8 cellular contexts compared by ENCODE assay signal in the genomic region with DNA sequence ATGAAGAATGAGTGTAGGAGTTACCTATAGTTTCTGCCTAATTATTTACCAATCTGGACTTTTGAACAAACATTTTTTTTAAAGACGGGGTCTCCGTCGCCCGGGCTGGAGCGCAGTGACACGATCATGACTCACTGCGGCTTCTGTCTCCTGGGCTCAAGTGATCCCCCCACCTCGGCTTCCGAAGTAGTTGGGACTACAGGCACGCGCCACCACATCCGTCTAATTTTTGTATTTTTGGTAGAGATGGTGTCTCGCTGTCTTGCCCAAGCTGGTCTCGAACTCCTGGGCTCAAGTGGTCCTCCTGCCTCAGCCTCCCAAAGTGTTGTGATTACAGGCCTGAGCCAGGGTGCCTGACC. TPM values are rescaled to one million over a fixed set of nuclear protein-coding genes. Genes with fewer than 3 reads are reported as not detected.
DNase-seq lines count a peak whose midpoint lies in the region; ATAC-seq, FAIRE-seq and TF ChIP-seq lines count a peak whose summit lies in the region.

No MANE protein-coding gene starts in this region.

- peaks cover 61% of the 10 kb centered on the region for H3K79me2 ChIP-seq in K562 (ENCODE audit: control insufficient read depth, insufficient read depth, low read length)

- no peak for FAIRE-seq in K562 (lab: Jason Lieb, UNC)

- intact Hi-C loops in K562 (cut with micrococcal nuclease) = loop anchor here (5.0 kb wide), 1 partner anchor 112 kb away; no protein-coding TSS in a partner anchor

- H3K4me1 Mint-ChIP-seq in activated naive CD4-positive, alpha-beta T cell treated with anti-CD3 and anti-CD28 coated beads, Interleukin-2, amount 50 U/mL, for 24 hours = peaks cover 12% of the 10 kb centered on the region

- TF ChIP-seq EP300 in K562 (IDR thresholded peaks at IDR 0.05; ENCODE audit: low read length) = no peak
- no peak for TF ChIP-seq EP300 in upper lobe of left lung (IDR thresholded peaks at IDR 0.05)

- H3K27ac ChIP-seq in K562 (ENCODE audit: extremely low read depth, low read depth, low read length) (no peak overlapping the region; the same call in 2 of the 3 replicates), lung (ENCODE audit: low read depth in 1 of 2, low read length in 1 of 2) (peak overlapping the region; percentile 56 to 82), upper lobe of left lung (peak overlapping the region; percentile 96 to 100 (median 98))

- H3K4me3 ChIP-seq in K562 (peak overlapping the region; percentile 98; the same call in 1 of the 2 replicates), lung (peak overlapping the region; percentile 24), upper lobe of left lung (peak overlapping the region; percentile 78 to 96 (median 86))

- ATAC-seq in K562 (no peak), lung (ENCODE audit: insufficient read depth, low FRiP score) (no peak), upper lobe of left lung (ENCODE audit: low FRiP score in 2 of 2) (no peak), GM19452 (IDR thresholded peaks at IDR 0.05; ENCODE audit: unreplicated experiment) (no peak)

- H3K27ac Mint-ChIP-seq in activated naive CD4-positive, alpha-beta T cell treated with anti-CD3 and anti-CD28 coated beads, Interleukin-2, amount 50 U/mL, for 24 hours = no peak overlapping the region

- no peak for DNase-seq in activated naive CD4-positive, alpha-beta T cell treated with Interleukin-2 at 50 U/mL for 16 hours
- DNase-seq in K562 (ENCODE audit: extremely low read depth in 1 of 4, low spot score in 3 of 4) (peak in 1 of 4 experiments; percentile 41), lung (ENCODE audit: low spot score) (no peak), upper lobe of left lung (peak in 1 of 2 donors; percentile 47), NCI-H1930 (lab: John Stamatoyannopoulos, UW) (no peak)
- DNase-seq in activated CD4-positive, alpha-beta T cell treated with anti-CD3 and anti-CD28 coated beads for 4 hours = no peak

- BruUV-seq in K562 (replicated peaks; lab: Mats Ljungman, UMichigan) = no TSS peak

- in situ Hi-C loops in K562 (cut with MboI) = no loop called here

- H3K9me1 ChIP-seq in K562 (ENCODE audit: control insufficient read depth, insufficient read depth, low read length) = no peaks in the 10 kb centered on the region

- no peaks in the 10 kb centered on the region for H3K27me3 ChIP-seq in K562 (ENCODE audit: control insufficient read depth in 2 of 2, insufficient read depth in 2 of 2, low read length in 2 of 2)
- H3K27me3 ChIP-seq in lung (ENCODE audit: control insufficient read depth, insufficient read depth) = no peaks in the 10 kb centered on the region
- no peaks in the 10 kb centered on the region for H3K27me3 ChIP-seq in upper lobe of left lung

- POLR2A ChIA-PET in K562 (lab: Yijun Ruan, JAX) = interaction anchor here (0.6 to 1.7 kb wide), 2 partner anchors 9 to 61 kb away, joined by 3 to 8 read pairs; no protein-coding TSS in a partner anchor

- peaks cover 15% of the 10 kb centered on the region; the same call in 2 of the 3 replicates for H3K36me3 ChIP-seq in K562 (ENCODE audit: control insufficient read depth, insufficient read depth, low read length)
- H3K36me3 ChIP-seq in lung (ENCODE audit: control insufficient read depth in 2 of 2, insufficient read depth in 2 of 2, low read length in 2 of 2) = peaks cover 0 to 10% of the 10 kb centered on the region in 2 donors
- peaks cover 0 to 24% (median 6%) of the 10 kb centered on the region in 4 donors for H3K36me3 ChIP-seq in upper lobe of left lung

- no peaks in the 10 kb centered on the region for H3K9me3 Mint-ChIP-seq in activated naive CD4-positive, alpha-beta T cell treated with anti-CD3 and anti-CD28 coated beads, Interleukin-2, amount 50 U/mL, for 24 hours

- H3K4me2 ChIP-seq in K562 (ENCODE audit: insufficient read depth, low read length) = peak overlapping the region; percentile 67; the same call in 1 of the 2 replicates

- CTCF ChIA-PET in K562 (lab: Yijun Ruan, JAX; ENCODE audit: low intra/inter-chr PET ratio) = no interaction called here

- H4K20me1 ChIP-seq in K562 (replicated peaks; ENCODE audit: control insufficient read depth, insufficient read depth, low read length) = peaks cover 12% of the 10 kb centered on the region; the same call in 1 of the 2 replicates

- H3K27me3 Mint-ChIP-seq in activated naive CD4-positive, alpha-beta T cell treated with anti-CD3 and anti-CD28 coated beads, Interleukin-2, amount 50 U/mL, for 24 hours = peaks cover 35% of the 10 kb centered on the region

- TF ChIP-seq POLR2A in K562 (conservative IDR thresholded peaks at IDR 0.05) (no peak), upper lobe of left lung (IDR thresholded peaks at IDR 0.05) (no peak)

- H3K4me3 Mint-ChIP-seq in activated naive CD4-positive, alpha-beta T cell treated with anti-CD3 and anti-CD28 coated beads, Interleukin-2, amount 50 U/mL, for 24 hours = peak overlapping the region; percentile 84

- H3K9me3 ChIP-seq in K562 (replicated peaks; ENCODE audit: control insufficient read depth, insufficient read depth, low read depth, low read length) (no peaks in the 10 kb centered on the region), lung (ENCODE audit: control insufficient read depth in 2 of 2, insufficient read depth in 1 of 2, low read length in 1 of 2) (no peaks in the 10 kb centered on the region), upper lobe of left lung (peaks cover 0 to 3% (median 0%) of the 10 kb centered on the region in 4 donors)

- WGBS in K562 (ENCODE audit: insufficient coverage, low coverage, missing lambda C conversion rate) = 47% methylated on average over 14 of the region's 14 CpGs
- WGBS in lung, 2 donors = 54 to 76% methylated on average over 14 of the region's 14 CpGs
- WGBS in upper lobe of left lung, 2 donors = 41 to 48% methylated on average over 9 to 14 of the region's 14 CpGs

- no peak for TF ChIP-seq RAD21 in K562 (CRISPR knock-in tag; conservative IDR thresholded peaks at IDR 0.05 in 1 of 2, IDR thresholded peaks at IDR 0.05 in 1 of 2)

- H3K36me3 Mint-ChIP-seq in activated naive CD4-positive, alpha-beta T cell treated with anti-CD3 and anti-CD28 coated beads, Interleukin-2, amount 50 U/mL, for 24 hours = peaks cover 8% of the 10 kb centered on the region

- H2AFZ ChIP-seq in K562 (ENCODE audit: low read depth, low read length) = no peak overlapping the region

- H3K4me1 ChIP-seq in K562 (replicated peaks in 1 of 2; ENCODE audit: control insufficient read depth in 2 of 2, insufficient read depth in 2 of 2, low read length in 2 of 2) = peaks cover 14 to 21% of the 10 kb centered on the region in 2 experiments
- peaks cover 15 to 16% of the 10 kb centered on the region in 2 donors for H3K4me1 ChIP-seq in lung (ENCODE audit: control insufficient read depth in 2 of 2, insufficient read depth in 2 of 2, low read length in 2 of 2)
- peaks cover 23 to 52% (median 34%) of the 10 kb centered on the region in 4 donors for H3K4me1 ChIP-seq in upper lobe of left lung

- TF ChIP-seq CTCF in K562 (IDR thresholded peaks at IDR 0.05 in 2 of 3, conservative IDR thresholded peaks at IDR 0.05 in 1 of 3; ENCODE audit: insufficient read depth in 2 of 3, low read depth in 1 of 3, low read length in 3 of 3) (no peak), lung (IDR thresholded peaks at IDR 0.05; ENCODE audit: control extremely low read depth, extremely low read depth) (no peak), upper lobe of left lung (IDR thresholded peaks at IDR 0.05) (no peak)

- peak overlapping the region; percentile 75 to 78; a peak in 3 of 4 replicates for H3K9ac ChIP-seq in K562 (ENCODE audit: insufficient read depth in 1 of 2, low read depth in 2 of 2, low read length in 2 of 2)

TF ChIP-seq in K562, 482 proteins besides CTCF, POLR2A, EP300 and RAD21 (continues in another document):
- 0 out of 4 replicates have a peak, but pooled peaks of 1 of the 2 experiments have one; percentile 3 for TF ChIP-seq KDM1A (IDR thresholded peaks at IDR 0.05)
- no peak for TF ChIP-seq NCOA2 (IDR thresholded peaks at IDR 0.05; ENCODE audit: partially characterized antibody in 2 of 2)
- TF ChIP-seq HDAC8 (tag; IDR thresholded peaks at IDR 0.05) = no peak
- TF ChIP-seq, protein P1, sequence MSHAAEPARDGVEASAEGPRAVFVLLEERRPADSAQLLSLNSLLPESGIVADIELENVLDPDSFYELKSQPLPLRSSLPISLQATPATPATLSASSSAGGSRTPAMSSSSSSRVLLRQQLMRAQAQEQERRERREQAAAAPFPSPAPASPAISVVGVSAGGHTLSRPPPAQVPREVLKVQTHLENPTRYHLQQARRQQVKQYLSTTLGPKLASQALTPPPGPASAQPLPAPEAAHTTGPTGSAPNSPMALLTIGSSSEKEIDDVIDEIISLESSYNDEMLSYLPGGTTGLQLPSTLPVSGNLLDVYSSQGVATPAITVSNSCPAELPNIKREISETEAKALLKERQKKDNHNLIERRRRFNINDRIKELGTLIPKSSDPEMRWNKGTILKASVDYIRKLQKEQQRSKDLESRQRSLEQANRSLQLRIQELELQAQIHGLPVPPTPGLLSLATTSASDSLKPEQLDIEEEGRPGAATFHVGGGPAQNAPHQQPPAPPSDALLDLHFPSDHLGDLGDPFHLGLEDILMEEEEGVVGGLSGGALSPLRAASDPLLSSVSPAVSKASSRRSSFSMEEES (CRISPR knock-in tag; IDR thresholded peaks at IDR 0.05) = no peak

RNA-seq across cellular contexts. Expression of a gene that starts 1.5 kb away (rescaled TPM):
- 91.6 and 154 TPM in 2 replicates for total RNA-seq in K562 (2011; cell fraction: chromatin; rRNA removed; ENCODE audit: low replicate concordance)
- 41.4 and 47.6 TPM in 2 replicates for total RNA-seq in K562 (2011; cell fraction: nucleolus; rRNA removed)
- 67.2 and 98.1 TPM in 2 replicates for total RNA-seq in K562 (2011; cell fraction: nucleoplasm; rRNA removed)
- 102 and 124 TPM in 2 replicates for total RNA-seq in K562 (2014; rRNA removed)
- total RNA-seq in K562 (2014; rRNA removed; fragmentation: Illumina TruSeq; extraction: Trizol) = 89.1 and 102 TPM in 2 replicates
- 89.8 and 90.0 TPM in 2 replicates for total RNA-seq in K562 (2015; rRNA removed; fragmentation: Illumina TruSeq; extraction: Trizol)
- 105 and 117 TPM in 2 replicates for total RNA-seq in K562 (2021)
- polyA plus RNA-seq in K562 (2011; rRNA removed) = 29.6 and 32.5 TPM in 2 replicates
- polyA plus RNA-seq in K562 (2011; cell fraction: cytosol; rRNA removed) = 44.7 and 48.7 TPM in 2 replicates
- polyA plus RNA-seq in K562 (2011; cell fraction: nucleus; rRNA removed) = 57.0 and 67.8 TPM in 2 replicates
- polyA plus RNA-seq in K562 (2012) = 103 and 163 TPM in 2 replicates
- 101 and 107 TPM in 2 replicates for polyA plus RNA-seq in K562 (2014; fragmentation: Illumina TruSeq; extraction: Trizol)
- 10 to 100 TPM; 72.8 to 76.5 TPM for polyA plus RNA-seq in K562 (2014; fragmentation: Nextera tagmentation; extraction: Ambion mirVana)
- 59.6 and 72.3 TPM in 2 replicates for polyA plus RNA-seq in K562 (2014; rRNA removed)
- polyA minus RNA-seq in K562 (2011; rRNA and poly(A)+ RNA removed) = 47.1 and 55.3 TPM in 2 replicates
- 94.4 and 124 TPM in 2 replicates for polyA minus RNA-seq in K562 (2011; cell fraction: cytosol; rRNA and poly(A)+ RNA removed)
- polyA minus RNA-seq in K562 (2011; cell fraction: nucleus; rRNA and poly(A)+ RNA removed) = 31.5 and 43.1 TPM in 2 replicates
- 100 to 1,000 TPM; 427 to 480 TPM for total RNA-seq in lung
- polyA plus RNA-seq in lung = 100 to 1,000 TPM; 115 to 177 TPM
- 100 to 1,000 TPM; 352 to 505 (median 415) TPM for total RNA-seq in upper lobe of left lung

Comparison
In these comparisons a context has a peak if more than half of its experiments do, and no peak if none do; other contexts are left out.
1. H3K4me3 ChIP-seq: peak in every context shown above with its lines; median percentile 98 in K562; 86 in upper lobe of left lung; 24 in lung.